14 cellular contexts compared by ENCODE assay signal in genomic region chr17:73588291-73589095, GRCh38. TPM values are rescaled to one million over a fixed set of nuclear protein-coding genes. Genes with fewer than 3 reads are reported as not detected.
DNase-seq lines count a peak whose midpoint lies in the region; ATAC-seq and TF ChIP-seq lines count a peak whose summit lies in the region.
"Had no signal": no experiment of that assay in that cellular context is flagged by ENCODE, and none has a peak within 500 bp of the region (broad histone marks: within the 10 kb centered on the region; RNA-seq: fewer than 3 reads in every experiment).

No MANE protein-coding gene starts in this region.

- no peak overlapping the region for H2AFZ ChIP-seq in mammary epithelial cell (ENCODE audit: low read depth, low read length)

- dilution Hi-C loops in mammary epithelial cell (cut with HindIII; ENCODE audit: low sequenced_read_pairs), result loop anchor here (5.0 kb wide), 1 partner anchor 74 kb away; no protein-coding TSS in a partner anchor

- H3K79me2 ChIP-seq in mammary epithelial cell (ENCODE audit: insufficient read depth, low read length), result peaks cover 2% of the 10 kb centered on the region

- peak; percentile 17 to 31 for ATAC-seq in stimulated activated naive B cell treated with anti-CD40 and anti-IgM and Interleukin-4, amounts not matched to agents 10 μg/mL and 1 μg/mL and 100 μg/mL, for 72 hours (replicated peaks)
- no peak for ATAC-seq in stimulated activated naive CD8-positive, alpha-beta T cell treated with anti-CD3 and anti-CD28 coated beads, Interleukin-15, Interleukin-2, amounts not matched to agents 100 U/mL and 50 U/mL, for 24 hours
- no peak for ATAC-seq in HG02938 (IDR thresholded peaks at IDR 0.05; ENCODE audit: unreplicated experiment)
- ATAC-seq: sciatic nerve had no signal

- H3K9me3 ChIP-seq in mammary epithelial cell (replicated peaks; ENCODE audit: insufficient read depth, low read length) (no peaks in the 10 kb centered on the region), breast epithelium (no peaks in the 10 kb centered on the region)

- no peaks in the 10 kb centered on the region for H3K27me3 Mint-ChIP-seq in brain
- no peaks in the 10 kb centered on the region for H3K27me3 Mint-ChIP-seq in stimulated activated naive B cell treated with anti-CD40 and anti-IgM and Interleukin-4, amounts not matched to agents 10 μg/mL and 1 μg/mL and 100 μg/mL, for 72 hours

- H3K36me3 Mint-ChIP-seq in brain, result no peaks in the 10 kb centered on the region
- H3K36me3 Mint-ChIP-seq in stimulated activated naive B cell treated with anti-CD40 and anti-IgM and Interleukin-4, amounts not matched to agents 10 μg/mL and 1 μg/mL and 100 μg/mL, for 72 hours, result no peaks in the 10 kb centered on the region

- peaks cover 85% of the 10 kb centered on the region for H3K4me1 Mint-ChIP-seq in brain
- peaks cover 68 to 92% of the 10 kb centered on the region in 2 donors for H3K4me1 Mint-ChIP-seq in stimulated activated naive B cell treated with anti-CD40 and anti-IgM and Interleukin-4, amounts not matched to agents 10 μg/mL and 1 μg/mL and 100 μg/mL, for 72 hours

- no peak overlapping the region for H3K4me3 ChIP-seq in mammary epithelial cell (replicated peaks in 1 of 3; ENCODE audit: insufficient read depth in 1 of 3, low read depth in 2 of 3, low read length in 3 of 3)
- H3K4me3 ChIP-seq in breast epithelium, result no peak overlapping the region

- BruUV-seq in mammary epithelial cell (replicated peaks; lab: Mats Ljungman, UMichigan), result no TSS peak

- no peak for TF ChIP-seq POLR2A in breast epithelium (IDR thresholded peaks at IDR 0.05)

- no peaks in the 10 kb centered on the region for H3K9me3 Mint-ChIP-seq in brain
- H3K9me3 Mint-ChIP-seq in stimulated activated naive B cell treated with anti-CD40 and anti-IgM and Interleukin-4, amounts not matched to agents 10 μg/mL and 1 μg/mL and 100 μg/mL, for 72 hours, result no peaks in the 10 kb centered on the region

- H3K27me3 ChIP-seq in mammary epithelial cell (ENCODE audit: insufficient read depth, low read length) (no peaks in the 10 kb centered on the region), breast epithelium (no peaks in the 10 kb centered on the region)

- WGBS in mammary epithelial cell (ENCODE audit: low coverage, missing lambda C conversion rate), result 93% methylated on average over 16 of the region's 23 CpGs

- H3K4me1 ChIP-seq in mammary epithelial cell (ENCODE audit: insufficient read depth, low read length), result peaks cover 15% of the 10 kb centered on the region
- H3K4me1 ChIP-seq in breast epithelium, result no peaks in the 10 kb centered on the region

- no peak overlapping the region for H3K27ac ChIP-seq in mammary epithelial cell (ENCODE audit: insufficient read depth, low read depth, low read length)
- no peak overlapping the region for H3K27ac ChIP-seq in breast epithelium

- no peak overlapping the region for H3K4me3 Mint-ChIP-seq in brain
- H3K4me3 Mint-ChIP-seq in stimulated activated naive B cell treated with anti-CD40 and anti-IgM and Interleukin-4, amounts not matched to agents 10 μg/mL and 1 μg/mL and 100 μg/mL, for 72 hours, result no peak overlapping the region
- H3K4me3 Mint-ChIP-seq: HFFc6 had no signal

- in situ Hi-C loops in mammary epithelial cell (cut with MboI; ENCODE audit: low sequenced_read_pairs in 2 of 2), result no loop called here

- intact Hi-C loops in mammary epithelial cell (cut with micrococcal nuclease) (no loop called here), breast epithelium (cut with DNase I; ENCODE audit: low total_unique reads) (no loop called here)

- H3K9ac ChIP-seq in mammary epithelial cell (ENCODE audit: insufficient read depth, low read length), result no peak overlapping the region

- DNase-seq in mammary epithelial cell (peak; percentile 27), breast epithelium (ENCODE audit: low spot score in 2 of 2) (no peak), NCI-H510A treated with DMSO at 0.1 percent for 48 hours (lab: John Stamatoyannopoulos, UW) (peak; percentile 91), HuH-7 (ENCODE audit: low spot score) (no peak)
- DNase-seq in stimulated activated naive B cell treated with anti-CD40 and anti-IgM and Interleukin-4, amounts not matched to agents 10 μg/mL and 1 μg/mL and 100 μg/mL, for 72 hours, result no peak
- DNase-seq in stimulated activated naive CD8-positive, alpha-beta T cell treated with anti-CD3 and anti-CD28 coated beads, Interleukin-15, Interleukin-2, amounts not matched to agents 100 U/mL and 50 U/mL, for 24 hours, result no peak
- DNase-seq: activated CD4-positive, alpha-beta T cell treated with anti-CD3 and anti-CD28 coated beads, Interleukin-2, amount 50 U/mL, for 48 hours; Calu3; central memory CD4-positive, alpha-beta T cell; HFFc6; stimulated activated CD4-positive, alpha-beta T cell treated with anti-CD3 and anti-CD28 coated beads, Interleukin-2, amount 100 ng/mL, for 24 hours had no signal

- H3K36me3 ChIP-seq in mammary epithelial cell (ENCODE audit: insufficient read depth, low read length) (no peaks in the 10 kb centered on the region), breast epithelium (no peaks in the 10 kb centered on the region)

- CTCF ChIA-PET in mammary epithelial cell (lab: Charles Lee; ENCODE audit: low non-redundant PET), result interaction anchor here (0.7 kb wide), 1 partner anchor 58 kb away, joined by 12 read pairs; no protein-coding TSS in a partner anchor

- no peak overlapping the region for H3K4me2 ChIP-seq in mammary epithelial cell (ENCODE audit: insufficient read depth, low read depth, low read length)

- H3K27ac Mint-ChIP-seq in brain, result peak overlapping the region in 4 of 5 experiments; percentile 30 to 81 (median 67)
- peak overlapping the region; percentile 59 for H3K27ac Mint-ChIP-seq in stimulated activated naive B cell treated with anti-CD40 and anti-IgM and Interleukin-4, amounts not matched to agents 10 μg/mL and 1 μg/mL and 100 μg/mL, for 72 hours
- H3K27ac Mint-ChIP-seq: HFFc6 had no signal

- H4K20me1 ChIP-seq in mammary epithelial cell (ENCODE audit: insufficient read depth, low read length), result no peaks in the 10 kb centered on the region

- no peak for TF ChIP-seq CTCF in mammary epithelial cell (conservative IDR thresholded peaks at IDR 0.05 in 1 of 2, IDR thresholded peaks at IDR 0.05 in 1 of 2; ENCODE audit: extremely low read depth in 1 of 2, insufficient read depth in 1 of 2, low read depth in 1 of 2, low read length in 2 of 2)
- no peak for TF ChIP-seq CTCF in breast epithelium (IDR thresholded peaks at IDR 0.05)
- no peak for TF ChIP-seq CTCF in brain (conservative IDR thresholded peaks at IDR 0.05)

RNA-seq across cellular contexts. Expression of gene SDK2, which starts 55.8 kb away (rescaled TPM):
- total RNA-seq in mammary epithelial cell (10 to 100 TPM; 31.5 to 64.2 TPM), breast epithelium (1 to 10 TPM in 2 of 3 donors, under 1 TPM in 1; 0.16 to 2.9 (median 2.6) TPM)
- polyA plus RNA-seq in mammary epithelial cell (6.3 TPM), brain (ENCODE audit: insufficient read depth, low read depth, low replicate concordance) (11.0 TPM)
- 15.6 TPM for polyA minus RNA-seq in mammary epithelial cell
- total RNA-seq: Calu3 had no signal

Comparison
In these comparisons a context has a peak if more than half of its experiments do, and no peak if none do; other contexts are left out.
1. DNase-seq: peak in mammary epithelial cell (single experiment) and NCI-H510A treated with DMSO at 0.1 percent for 48 hours (single experiment); none in breast epithelium (0 of 2), stimulated activated naive B cell treated with anti-CD40 and anti-IgM and Interleukin-4, amounts not matched to agents 10 μg/mL and 1 μg/mL and 100 μg/mL, for 72 hours (single experiment), stimulated activated naive CD8-positive, alpha-beta T cell treated with anti-CD3 and anti-CD28 coated beads, Interleukin-15, Interleukin-2, amounts not matched to agents 100 U/mL and 50 U/mL, for 24 hours (single experiment) and HuH-7 (single experiment).
2. RNA of gene SDK2, which starts 55.8 kb away (total RNA-seq): 31.5 to 64.2 TPM in mammary epithelial cell; 0.16 to 2.9 TPM in breast epithelium; every median in the first group is over 4 times any median in the second.
3. ATAC-seq: peak in stimulated activated naive B cell treated with anti-CD40 and anti-IgM and Interleukin-4, amounts not matched to agents 10 μg/mL and 1 μg/mL and 100 μg/mL, for 72 hours (2 of 2); none in stimulated activated naive CD8-positive, alpha-beta T cell treated with anti-CD3 and anti-CD28 coated beads, Interleukin-15, Interleukin-2, amounts not matched to agents 100 U/mL and 50 U/mL, for 24 hours (single experiment) and HG02938 (single experiment).